20 cellular contexts compared by ENCODE assay signal in genomic region chr13:33445024-33445423, GRCh38.
"Had no signal": no experiment of that assay in that cellular context is flagged by ENCODE, and none has a peak within 500 bp of the region (broad histone marks: within the 10 kb centered on the region; RNA-seq: fewer than 3 reads in every experiment).

No MANE protein-coding gene starts in this region.

- H3K36me3 Mint-ChIP-seq: activated naive CD4-positive, alpha-beta T cell treated with anti-CD3 and anti-CD28 coated beads, Interleukin-2, amount 50 U/mL, for 24 hours had no signal

- H3K4me3 Mint-ChIP-seq: activated CD4-positive, alpha-beta T cell treated with anti-CD3 and anti-CD28 coated beads, Interleukin-2, amount 10 ng/mL, durations not matched to agents 7 days and 5 days; activated naive CD4-positive, alpha-beta T cell treated with anti-CD3 and anti-CD28 coated beads, Interleukin-2, amount 50 U/mL, for 24 hours; activated T-cell treated with anti-CD3 and anti-CD28 coated beads, Interleukin-2, amount 50 U/mL, for 4 hours; memory B cell; naive B cell; neural crest cell; stimulated activated naive CD8-positive, alpha-beta T cell treated with anti-CD3 and anti-CD28 coated beads, Interleukin-15, Interleukin-2, amounts not matched to agents 100 ng/mL and 50 ng/mL, for 24 hours; T-helper 1 cell treated with Interleukin-12 subunit alpha and Interleukin-12 subunit beta and Interleukin-4 antibody, amounts not matched to agents 30 μg/mL and 1 μg/mL, for 36 hours had no signal

- H3K9me3 Mint-ChIP-seq: activated CD4-positive, alpha-beta T cell treated with anti-CD3 and anti-CD28 coated beads, Interleukin-2, amount 10 ng/mL, durations not matched to agents 7 days and 5 days; activated naive CD4-positive, alpha-beta T cell treated with anti-CD3 and anti-CD28 coated beads, Interleukin-2, amount 50 U/mL, for 24 hours; stimulated activated naive CD8-positive, alpha-beta T cell treated with anti-CD3 and anti-CD28 coated beads, Interleukin-15, Interleukin-2, amounts not matched to agents 100 ng/mL and 50 ng/mL, for 24 hours; T-helper 1 cell treated with Interleukin-12 subunit alpha and Interleukin-12 subunit beta and Interleukin-4 antibody, amounts not matched to agents 30 μg/mL and 1 μg/mL, for 36 hours had no signal

- H3K4me1 ChIP-seq: ascending aorta, breast epithelium, heart left ventricle, right atrium auricular region had no signal

- DNase-seq: activated CD4-positive, alpha-beta T cell treated with anti-CD3 and anti-CD28 coated beads, Interleukin-2, amount 10 ng/mL, durations not matched to agents 7 days and 5 days; activated CD8-positive, alpha-beta memory T cell treated with anti-CD3 and anti-CD28 coated beads, Interleukin-2, amount 50 U/mL, for 4 hours; activated effector memory CD4-positive, alpha-beta T cell treated with Interleukin-2 at 50 U/mL for 16 hours; activated T-cell treated with anti-CD3 and anti-CD28 coated beads, Interleukin-2, amount 50 U/mL, for 4 hours; cortex of kidney; heart left ventricle; left ventricle myocardium superior; naive B cell had no signal

- H3K27ac ChIP-seq: ascending aorta, breast epithelium, prostate gland, right atrium auricular region, suprapubic skin had no signal

- H3K4me3 ChIP-seq: ascending aorta, breast epithelium, heart left ventricle, prostate gland, right atrium auricular region, suprapubic skin had no signal

- FAIRE-seq: frontal cortex had no signal

- ATAC-seq: activated CD4-positive, CD25-positive, alpha-beta regulatory T cell treated with anti-CD3 and anti-CD28 coated beads, Interleukin-2, amount 50 U/mL, for 24 hours; activated T-cell treated with anti-CD3 and anti-CD28 coated beads, Interleukin-2, amount 50 U/mL, for 4 hours; heart left ventricle; left ventricle myocardium superior had no signal

- H3K27ac Mint-ChIP-seq: activated CD4-positive, alpha-beta T cell treated with anti-CD3 and anti-CD28 coated beads, Interleukin-2, amount 10 ng/mL, durations not matched to agents 7 days and 5 days; activated naive CD4-positive, alpha-beta T cell treated with anti-CD3 and anti-CD28 coated beads, Interleukin-2, amount 50 U/mL, for 24 hours; memory B cell; naive B cell; stimulated activated naive CD8-positive, alpha-beta T cell treated with anti-CD3 and anti-CD28 coated beads, Interleukin-15, Interleukin-2, amounts not matched to agents 100 ng/mL and 50 ng/mL, for 24 hours; T-helper 1 cell treated with Interleukin-12 subunit alpha and Interleukin-12 subunit beta and Interleukin-4 antibody, amounts not matched to agents 30 μg/mL and 1 μg/mL, for 36 hours had no signal

- H3K9me3 ChIP-seq: ascending aorta, breast epithelium, heart left ventricle, prostate gland, right atrium auricular region, suprapubic skin had no signal

- H3K36me3 ChIP-seq: ascending aorta, breast epithelium, heart left ventricle, prostate gland, right atrium auricular region, suprapubic skin had no signal

- H3K4me1 Mint-ChIP-seq: activated CD4-positive, alpha-beta T cell treated with anti-CD3 and anti-CD28 coated beads, Interleukin-2, amount 10 ng/mL, durations not matched to agents 7 days and 5 days; activated naive CD4-positive, alpha-beta T cell treated with anti-CD3 and anti-CD28 coated beads, Interleukin-2, amount 50 U/mL, for 24 hours; memory B cell; naive B cell had no signal

- H3K27me3 ChIP-seq: ascending aorta, breast epithelium, heart left ventricle, right atrium auricular region, suprapubic skin had no signal
